28 cellular contexts compared by ENCODE assay signal in the genomic region with DNA sequence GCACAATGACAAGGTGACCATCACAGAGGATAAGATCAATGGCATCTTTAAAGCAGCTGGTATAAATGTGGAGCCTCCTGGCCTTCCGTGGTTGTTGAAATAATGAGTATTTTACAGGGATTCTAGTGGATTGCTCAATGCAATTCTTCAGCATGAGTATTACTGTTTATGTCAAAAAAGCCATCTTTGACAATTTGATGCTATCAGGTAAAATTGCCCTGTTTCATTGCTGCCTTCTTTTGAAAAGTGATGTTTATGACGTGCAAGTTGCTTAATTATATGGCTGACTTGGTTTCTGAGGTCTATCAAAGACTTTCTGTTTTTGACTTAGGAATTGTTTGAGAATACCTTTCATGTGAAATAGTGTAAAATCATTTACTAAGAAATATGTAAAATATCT.
"Had no signal": no experiment of that assay in that cellular context is flagged by ENCODE, and none has a peak within 500 bp of the region (broad histone marks: within the 10 kb centered on the region; RNA-seq: fewer than 3 reads in every experiment).

No MANE protein-coding gene starts in this region.

- H3K27ac ChIP-seq: stomach, suprapubic skin, testis, thoracic aorta, thyroid gland, tibial artery, tibial nerve, transverse colon, upper lobe of left lung, upper lobe of right lung, uterus, vagina had no signal

- H3K4me1 ChIP-seq: stomach, suprapubic skin, testis, thyroid gland, tibial artery, tibial nerve, transverse colon, upper lobe of left lung, upper lobe of right lung, uterus, vagina had no signal

- FAIRE-seq: urothelium cell line had no signal

- H3K27me3 ChIP-seq: stomach, suprapubic skin, testis, thyroid gland, tibial artery, tibial nerve, transverse colon, upper lobe of left lung, upper lobe of right lung, uterus, vagina had no signal

- H3K36me3 Mint-ChIP-seq: stimulated activated effector memory CD8-positive, alpha-beta T cell treated with anti-CD3 and anti-CD28 coated beads, Interleukin-12 subunit alpha, Interleukin-12 subunit beta, amount 100 ng/mL, for 72 hours; stimulated activated memory B cell treated with anti-CD40 and anti-IgM and Interleukin-4, amounts not matched to agents 10 μg/mL and 1 μg/mL and 100 μg/mL, for 72 hours; stimulated activated naive B cell treated with anti-CD40 and anti-IgM and Interleukin-4, amounts not matched to agents 10 μg/mL and 1 μg/mL and 100 μg/mL, for 72 hours; type B pancreatic cell had no signal

- H3K4me3 Mint-ChIP-seq: stimulated activated effector memory CD8-positive, alpha-beta T cell treated with anti-CD3 and anti-CD28 coated beads, Interleukin-12 subunit alpha, Interleukin-12 subunit beta, amount 100 ng/mL, for 72 hours; stimulated activated memory B cell treated with anti-CD40 and anti-IgM and Interleukin-4, amounts not matched to agents 10 μg/mL and 1 μg/mL and 100 μg/mL, for 72 hours; stimulated activated naive B cell treated with anti-CD40 and anti-IgM and Interleukin-4, amounts not matched to agents 10 μg/mL and 1 μg/mL and 100 μg/mL, for 72 hours; stimulated activated naive CD8-positive, alpha-beta T cell treated with anti-CD3 and anti-CD28 coated beads, Interleukin-15, amount 100 ng/mL, for 72 hours; stimulated activated naive CD8-positive, alpha-beta T cell treated with anti-CD3 and anti-CD28 coated beads, Interleukin-15, Interleukin-2, amounts not matched to agents 100 ng/mL and 50 ng/mL, for 24 hours; type B pancreatic cell had no signal

- H3K4me3 ChIP-seq: stomach, suprapubic skin, testis, thoracic aorta, thyroid gland, tibial artery, tibial nerve, transverse colon, upper lobe of left lung, upper lobe of right lung, uterus, vagina had no signal

- H3K9me3 ChIP-seq: stomach, suprapubic skin, testis, thoracic aorta, thyroid gland, tibial artery, tibial nerve, transverse colon, upper lobe of left lung, upper lobe of right lung, uterus, vagina had no signal

- H3K27me3 Mint-ChIP-seq: stimulated activated memory B cell treated with anti-CD40 and anti-IgM and Interleukin-4, amounts not matched to agents 10 μg/mL and 1 μg/mL and 100 μg/mL, for 72 hours had no signal

- H3K9me3 Mint-ChIP-seq: stimulated activated effector memory CD8-positive, alpha-beta T cell treated with anti-CD3 and anti-CD28 coated beads, Interleukin-12 subunit alpha, Interleukin-12 subunit beta, amount 100 ng/mL, for 72 hours; stimulated activated memory B cell treated with anti-CD40 and anti-IgM and Interleukin-4, amounts not matched to agents 10 μg/mL and 1 μg/mL and 100 μg/mL, for 72 hours; stimulated activated naive CD8-positive, alpha-beta T cell treated with anti-CD3 and anti-CD28 coated beads, Interleukin-15, Interleukin-2, amounts not matched to agents 100 ng/mL and 50 ng/mL, for 24 hours; type B pancreatic cell had no signal

- H3K4me1 Mint-ChIP-seq: stimulated activated effector memory CD8-positive, alpha-beta T cell treated with anti-CD3 and anti-CD28 coated beads, Interleukin-12 subunit alpha, Interleukin-12 subunit beta, amount 100 ng/mL, for 72 hours; stimulated activated memory B cell treated with anti-CD40 and anti-IgM and Interleukin-4, amounts not matched to agents 10 μg/mL and 1 μg/mL and 100 μg/mL, for 72 hours; stimulated activated naive B cell treated with anti-CD40 and anti-IgM and Interleukin-4, amounts not matched to agents 10 μg/mL and 1 μg/mL and 100 μg/mL, for 72 hours; stimulated activated naive CD8-positive, alpha-beta T cell treated with anti-CD3 and anti-CD28 coated beads, Interleukin-15, amount 100 ng/mL, for 72 hours had no signal

- H3K36me3 ChIP-seq: stomach, suprapubic skin, thoracic aorta, thyroid gland, tibial artery, tibial nerve, transverse colon, upper lobe of left lung, upper lobe of right lung, uterus, vagina had no signal

- H3K27ac Mint-ChIP-seq: stimulated activated effector memory CD8-positive, alpha-beta T cell treated with anti-CD3 and anti-CD28 coated beads, Interleukin-12 subunit alpha, Interleukin-12 subunit beta, amount 100 ng/mL, for 72 hours; stimulated activated memory B cell treated with anti-CD40 and anti-IgM and Interleukin-4, amounts not matched to agents 10 μg/mL and 1 μg/mL and 100 μg/mL, for 72 hours; stimulated activated naive B cell treated with anti-CD40 and anti-IgM and Interleukin-4, amounts not matched to agents 10 μg/mL and 1 μg/mL and 100 μg/mL, for 72 hours; stimulated activated naive CD8-positive, alpha-beta T cell treated with anti-CD3 and anti-CD28 coated beads, Interleukin-15, amount 100 ng/mL, for 72 hours; stimulated activated naive CD8-positive, alpha-beta T cell treated with anti-CD3 and anti-CD28 coated beads, Interleukin-15, Interleukin-2, amounts not matched to agents 100 ng/mL and 50 ng/mL, for 24 hours; type B pancreatic cell had no signal

- DNase-seq: stimulated activated CD4-positive, alpha-beta T cell treated with anti-CD3 and anti-CD28 coated beads, Interleukin-2, amount 100 ng/mL, for 48 hours; stimulated activated CD4-positive, alpha-beta T cell treated with anti-CD3 and anti-CD28 coated beads, Interleukin-4, amount 100 ng/mL, for 1 hour; stimulated activated CD4-positive, alpha-beta T cell treated with anti-CD3 and anti-CD28 coated beads, Interleukin-4, amount 100 ng/mL, for 24 hours; stimulated activated CD4-positive, alpha-beta T cell treated with anti-CD3 and anti-CD28 coated beads, Interleukin-4, amount 100 ng/mL, for 4 hours; stimulated activated CD8-positive, alpha-beta memory T cell treated with anti-CD3 and anti-CD28 coated beads, Interleukin-4, amount 100 ng/mL, for 48 hours; stimulated activated naive B cell treated with anti-CD40 and anti-IgM and Interleukin-4, amounts not matched to agents 10 μg/mL and 1 μg/mL and 100 μg/mL, for 72 hours; stimulated activated naive CD4-positive, alpha-beta T cell; stimulated activated naive CD4-positive, alpha-beta T cell treated with Interleukin-2 at 50 U/mL for 16 hours; stimulated activated naive CD8-positive, alpha-beta T cell treated with anti-CD3 and anti-CD28 coated beads, Interleukin-15, amount 100 ng/mL, for 72 hours; stimulated activated naive CD8-positive, alpha-beta T cell treated with anti-CD3 and anti-CD28 coated beads, Interleukin-15, Interleukin-2, amounts not matched to agents 100 U/mL and 50 U/mL, for 24 hours; stomach; substantia nigra; testis; thyroid gland; tibial artery; transverse colon; upper lobe of left lung; upper lobe of right lung; uterus had no signal
